10 cellular contexts compared by ENCODE assay signal in the genomic region with DNA sequence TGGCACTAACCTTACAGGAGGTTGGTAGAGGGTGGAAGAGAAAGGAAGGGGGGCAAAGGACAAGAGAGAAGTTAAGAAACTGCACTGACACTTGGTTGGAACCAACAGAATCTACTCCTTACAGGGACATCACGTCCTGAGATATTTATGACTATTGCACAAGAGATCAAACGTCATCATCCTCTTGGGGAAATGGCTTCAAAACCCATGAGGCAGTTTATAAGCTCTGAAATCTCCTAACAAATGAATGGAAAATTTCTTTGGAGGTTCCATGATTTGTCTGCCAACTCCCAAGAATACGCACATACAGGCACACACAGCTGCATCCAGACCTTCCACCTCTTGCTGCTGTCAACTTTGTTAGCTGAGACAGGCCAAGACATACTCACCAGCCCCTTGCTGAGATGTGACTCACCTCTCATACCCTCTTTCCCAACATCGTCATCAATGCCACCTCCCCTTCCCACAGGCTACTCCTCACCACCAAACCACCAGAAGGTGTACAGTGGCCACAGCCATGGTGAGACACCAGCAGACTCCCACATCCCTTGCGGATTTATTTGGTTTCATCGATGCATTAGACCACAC.
DNase-seq lines count a peak whose midpoint lies in the region; ATAC-seq and TF ChIP-seq lines count a peak whose summit lies in the region.
"Had no signal": no experiment of that assay in that cellular context is flagged by ENCODE, and none has a peak within 500 bp of the region (broad histone marks: within the 10 kb centered on the region; RNA-seq: fewer than 3 reads in every experiment).

No MANE protein-coding gene starts in this region.

- ATAC-seq in HCT116 (peak; percentile 61; the same call in 1 of the 2 replicates), HG03097 (IDR thresholded peaks at IDR 0.05; ENCODE audit: low FRiP score, unreplicated experiment) (no peak)
- peak; percentile 60 for ATAC-seq in activated naive CD8-positive, alpha-beta T cell treated with anti-CD3 and anti-CD28 coated beads, Interleukin-2, amount 50 U/mL, for 24 hours
- ATAC-seq: T-helper 17 cell had no signal

- H4K20me1 ChIP-seq in HCT116 (ENCODE audit: insufficient read depth): no peaks in the 10 kb centered on the region

- H3K4me2 ChIP-seq in HCT116 (ENCODE audit: low read length): peak overlapping the region; percentile 4; the same call in 1 of the 2 replicates

- H3K36me3 ChIP-seq in HCT116 (ENCODE audit: control insufficient read depth in 1 of 2, insufficient read depth in 2 of 2, low read length in 2 of 2) (no peaks in the 10 kb centered on the region), kidney epithelial cell (ENCODE audit: control insufficient read depth, insufficient read depth, low read length) (no peaks in the 10 kb centered on the region)

- H2AFZ ChIP-seq in HCT116 (ENCODE audit: low read depth, low read length, poor library complexity, severe bottlenecking): no peak overlapping the region

- no peak for TF ChIP-seq CTCF in AG04449 (IDR thresholded peaks at IDR 0.05; ENCODE audit: insufficient read depth, low read length, missing control alignments)
- TF ChIP-seq CTCF in HCT116 (IDR thresholded peaks at IDR 0.05 in 2 of 3, conservative IDR thresholded peaks at IDR 0.05 in 1 of 3; ENCODE audit: borderline replicate concordance in 1 of 3, insufficient read depth in 1 of 3, low read depth in 2 of 3, low read length in 2 of 3): no peak
- no peak for TF ChIP-seq CTCF in kidney epithelial cell (IDR thresholded peaks at IDR 0.05; ENCODE audit: insufficient read depth, low read length, poor library complexity, severe bottlenecking)
- no peak for TF ChIP-seq CTCF in chondrocyte (IDR thresholded peaks at IDR 0.05)

- H3K9ac ChIP-seq in HCT116 (ENCODE audit: low read length): no peak overlapping the region

- no TSS peak for BruUV-seq in HCT116 (replicated peaks; lab: Mats Ljungman, UMichigan)

- H3K4me3 Mint-ChIP-seq in activated naive CD8-positive, alpha-beta T cell treated with anti-CD3 and anti-CD28 coated beads, Interleukin-2, amount 50 U/mL, for 24 hours: no peak overlapping the region
- H3K4me3 Mint-ChIP-seq in chondrocyte (ENCODE audit: unreplicated experiment): no peak overlapping the region
- H3K4me3 Mint-ChIP-seq: central memory CD8-positive, alpha-beta T cell; T-helper 17 cell had no signal

- POLR2A ChIA-PET in AG04449 (lab: Yijun Ruan, JAX) (interaction anchor here (1.1 kb wide), 1 partner anchor 1036 kb away, joined by 3 read pairs; no protein-coding TSS in a partner anchor), HCT116 (lab: Charles Lee) (no interaction called here)

- CTCF ChIA-PET in AG04449 (lab: Yijun Ruan, JAX): interaction anchor here (1.0 to 1.1 kb wide), 2 partner anchors 15 to 1179 kb away, joined by 3 read pairs; no protein-coding TSS in a partner anchor
- CTCF ChIA-PET in HCT116 (lab: Charles Lee): no interaction called here

- TF ChIP-seq RAD21 in HCT116 (IDR thresholded peaks at IDR 0.05; ENCODE audit: low read depth): no peak

- DNase-seq in AG04449 (ENCODE audit: low read depth, low spot score): peak; percentile 42
- DNase-seq in HCT116 (ENCODE audit: low read depth, low spot score): no peak
- DNase-seq in activated naive CD8-positive, alpha-beta T cell treated with anti-CD3 and anti-CD28 coated beads, Interleukin-2, amount 50 U/mL, for 24 hours: peak; percentile 12
- DNase-seq in kidney epithelial cell (ENCODE audit: low read depth): peak; percentile 83
- DNase-seq in NCI-H2171 (lab: John Stamatoyannopoulos, UW): no peak
- no peak for DNase-seq in chondrocyte (ENCODE audit: low spot score)
- DNase-seq in NCI-H2227 treated with DMSO at 0.1 percent for 48 hours (lab: John Stamatoyannopoulos, UW): no peak
- DNase-seq: T-helper 17 cell had no signal

- no peaks in the 10 kb centered on the region for H3K36me3 Mint-ChIP-seq in activated naive CD8-positive, alpha-beta T cell treated with anti-CD3 and anti-CD28 coated beads, Interleukin-2, amount 50 U/mL, for 24 hours (ENCODE audit: low read depth)
- H3K36me3 Mint-ChIP-seq in chondrocyte (ENCODE audit: low read depth): no peaks in the 10 kb centered on the region

- peaks cover 14% of the 10 kb centered on the region for H3K27me3 Mint-ChIP-seq in activated naive CD8-positive, alpha-beta T cell treated with anti-CD3 and anti-CD28 coated beads, Interleukin-2, amount 50 U/mL, for 24 hours
- no peaks in the 10 kb centered on the region for H3K27me3 Mint-ChIP-seq in chondrocyte (ENCODE audit: low read depth)

- TF ChIP-seq POLR2A in HCT116 (IDR thresholded peaks at IDR 0.05; ENCODE audit: borderline replicate concordance, extremely low read depth, insufficient read depth, insufficient read length): no peak

- RAD21 ChIA-PET in HCT116 (lab: Charles Lee; ENCODE audit: low non-redundant PET in 1 of 2, low total read pairs in 2 of 2, uncharacterized antibody in 2 of 2, unreplicated experiment in 2 of 2): no interaction called here

- H3K27ac ChIP-seq in HCT116 (ENCODE audit: low read depth, low read length): no peak overlapping the region

- H3K4me3 ChIP-seq in AG04449 (ENCODE audit: low read depth, low read length) (no peak overlapping the region), HCT116 (replicated peaks in 1 of 2; ENCODE audit: low read depth in 1 of 2, low read length in 2 of 2) (no peak overlapping the region), kidney epithelial cell (ENCODE audit: low read depth, low read length) (no peak overlapping the region)

- H3K27me3 ChIP-seq in HCT116 (ENCODE audit: insufficient read depth, low read length) (no peaks in the 10 kb centered on the region), kidney epithelial cell (ENCODE audit: control insufficient read depth, insufficient read depth, low read length) (no peaks in the 10 kb centered on the region)

- peaks cover 0 to 12% of the 10 kb centered on the region in 2 experiments; a peak in 1 of 4 replicates for H3K4me1 ChIP-seq in HCT116 (ENCODE audit: control insufficient read depth in 1 of 2, insufficient read depth in 2 of 2, low read length in 2 of 2)

- H3K9me2 ChIP-seq in HCT116 (ENCODE audit: insufficient read depth): no peaks in the 10 kb centered on the region

- H3K9me3 ChIP-seq in HCT116 (ENCODE audit: control insufficient read depth in 1 of 2, insufficient read depth in 1 of 2, low read depth in 1 of 2, low read length in 2 of 2): no peaks in the 10 kb centered on the region

- no peaks in the 10 kb centered on the region for H3K79me2 ChIP-seq in HCT116 (ENCODE audit: insufficient read depth, low read length)

- intact Hi-C loops in HCT116 (cut with micrococcal nuclease): no loop called here

- H3K9me3 Mint-ChIP-seq in activated naive CD8-positive, alpha-beta T cell treated with anti-CD3 and anti-CD28 coated beads, Interleukin-2, amount 50 U/mL, for 24 hours: no peaks in the 10 kb centered on the region
- H3K9me3 Mint-ChIP-seq in chondrocyte (ENCODE audit: low read depth): no peaks in the 10 kb centered on the region
- H3K9me3 Mint-ChIP-seq: central memory CD8-positive, alpha-beta T cell had no signal

- no peak overlapping the region for H3K27ac Mint-ChIP-seq in activated naive CD8-positive, alpha-beta T cell treated with anti-CD3 and anti-CD28 coated beads, Interleukin-2, amount 50 U/mL, for 24 hours
- H3K27ac Mint-ChIP-seq in chondrocyte (ENCODE audit: unreplicated experiment): no peak overlapping the region
- H3K27ac Mint-ChIP-seq: T-helper 17 cell had no signal

- H3K4me1 Mint-ChIP-seq in activated naive CD8-positive, alpha-beta T cell treated with anti-CD3 and anti-CD28 coated beads, Interleukin-2, amount 50 U/mL, for 24 hours: no peaks in the 10 kb centered on the region
- peaks cover 10% of the 10 kb centered on the region for H3K4me1 Mint-ChIP-seq in chondrocyte (ENCODE audit: low read depth)
- H3K4me1 Mint-ChIP-seq: central memory CD8-positive, alpha-beta T cell; T-helper 17 cell had no signal

TF ChIP-seq in HCT116, 20 proteins besides CTCF, POLR2A, EP300 and RAD21:
- TF ChIP-seq, protein P1, sequence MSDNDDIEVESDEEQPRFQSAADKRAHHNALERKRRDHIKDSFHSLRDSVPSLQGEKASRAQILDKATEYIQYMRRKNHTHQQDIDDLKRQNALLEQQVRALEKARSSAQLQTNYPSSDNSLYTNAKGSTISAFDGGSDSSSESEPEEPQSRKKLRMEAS (IDR thresholded peaks at IDR 0.05): no peak
- TF ChIP-seq TCF7L2 (IDR thresholded peaks at IDR 0.05; ENCODE audit: borderline replicate concordance, extremely low read depth, insufficient read depth, insufficient read length) (no peak), EGR1 (IDR thresholded peaks at IDR 0.05; ENCODE audit: low read depth) (no peak), EZH2 (IDR thresholded peaks at IDR 0.05) (no peak), POLR2AphosphoS5 (IDR thresholded peaks at IDR 0.05; ENCODE audit: low read depth, low read length) (no peak)
- TF ChIP-seq, protein P2, sequence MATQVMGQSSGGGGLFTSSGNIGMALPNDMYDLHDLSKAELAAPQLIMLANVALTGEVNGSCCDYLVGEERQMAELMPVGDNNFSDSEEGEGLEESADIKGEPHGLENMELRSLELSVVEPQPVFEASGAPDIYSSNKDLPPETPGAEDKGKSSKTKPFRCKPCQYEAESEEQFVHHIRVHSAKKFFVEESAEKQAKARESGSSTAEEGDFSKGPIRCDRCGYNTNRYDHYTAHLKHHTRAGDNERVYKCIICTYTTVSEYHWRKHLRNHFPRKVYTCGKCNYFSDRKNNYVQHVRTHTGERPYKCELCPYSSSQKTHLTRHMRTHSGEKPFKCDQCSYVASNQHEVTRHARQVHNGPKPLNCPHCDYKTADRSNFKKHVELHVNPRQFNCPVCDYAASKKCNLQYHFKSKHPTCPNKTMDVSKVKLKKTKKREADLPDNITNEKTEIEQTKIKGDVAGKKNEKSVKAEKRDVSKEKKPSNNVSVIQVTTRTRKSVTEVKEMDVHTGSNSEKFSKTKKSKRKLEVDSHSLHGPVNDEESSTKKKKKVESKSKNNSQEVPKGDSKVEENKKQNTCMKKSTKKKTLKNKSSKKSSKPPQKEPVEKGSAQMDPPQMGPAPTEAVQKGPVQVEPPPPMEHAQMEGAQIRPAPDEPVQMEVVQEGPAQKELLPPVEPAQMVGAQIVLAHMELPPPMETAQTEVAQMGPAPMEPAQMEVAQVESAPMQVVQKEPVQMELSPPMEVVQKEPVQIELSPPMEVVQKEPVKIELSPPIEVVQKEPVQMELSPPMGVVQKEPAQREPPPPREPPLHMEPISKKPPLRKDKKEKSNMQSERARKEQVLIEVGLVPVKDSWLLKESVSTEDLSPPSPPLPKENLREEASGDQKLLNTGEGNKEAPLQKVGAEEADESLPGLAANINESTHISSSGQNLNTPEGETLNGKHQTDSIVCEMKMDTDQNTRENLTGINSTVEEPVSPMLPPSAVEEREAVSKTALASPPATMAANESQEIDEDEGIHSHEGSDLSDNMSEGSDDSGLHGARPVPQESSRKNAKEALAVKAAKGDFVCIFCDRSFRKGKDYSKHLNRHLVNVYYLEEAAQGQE (IDR thresholded peaks at IDR 0.05; ENCODE audit: low read depth): no peak

Comparison
In these comparisons a context has a peak if more than half of its experiments do, and no peak if none do; other contexts are left out.
1. DNase-seq: peak in AG04449 (single experiment), activated naive CD8-positive, alpha-beta T cell treated with anti-CD3 and anti-CD28 coated beads, Interleukin-2, amount 50 U/mL, for 24 hours (single experiment) and kidney epithelial cell (single experiment); none in HCT116 (single experiment), NCI-H2171 (single experiment), chondrocyte (single experiment) and NCI-H2227 treated with DMSO at 0.1 percent for 48 hours (single experiment).